In genomic region chr1:23743287-23744052, GRCh38 we compare ENCODE assay signal across 1 cellular context.
A peak's percentile ranks its signal among the peaks of the same experiment; 100 is the strongest.
TF ChIP-seq lines count a peak whose summit lies in the region.

A gene with protein sequence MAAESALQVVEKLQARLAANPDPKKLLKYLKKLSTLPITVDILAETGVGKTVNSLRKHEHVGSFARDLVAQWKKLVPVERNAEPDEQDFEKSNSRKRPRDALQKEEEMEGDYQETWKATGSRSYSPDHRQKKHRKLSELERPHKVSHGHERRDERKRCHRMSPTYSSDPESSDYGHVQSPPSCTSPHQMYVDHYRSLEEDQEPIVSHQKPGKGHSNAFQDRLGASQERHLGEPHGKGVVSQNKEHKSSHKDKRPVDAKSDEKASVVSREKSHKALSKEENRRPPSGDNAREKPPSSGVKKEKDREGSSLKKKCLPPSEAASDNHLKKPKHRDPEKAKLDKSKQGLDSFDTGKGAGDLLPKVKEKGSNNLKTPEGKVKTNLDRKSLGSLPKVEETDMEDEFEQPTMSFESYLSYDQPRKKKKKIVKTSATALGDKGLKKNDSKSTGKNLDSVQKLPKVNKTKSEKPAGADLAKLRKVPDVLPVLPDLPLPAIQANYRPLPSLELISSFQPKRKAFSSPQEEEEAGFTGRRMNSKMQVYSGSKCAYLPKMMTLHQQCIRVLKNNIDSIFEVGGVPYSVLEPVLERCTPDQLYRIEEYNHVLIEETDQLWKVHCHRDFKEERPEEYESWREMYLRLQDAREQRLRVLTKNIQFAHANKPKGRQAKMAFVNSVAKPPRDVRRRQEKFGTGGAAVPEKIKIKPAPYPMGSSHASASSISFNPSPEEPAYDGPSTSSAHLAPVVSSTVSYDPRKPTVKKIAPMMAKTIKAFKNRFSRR (plus strand): TSS chr1:23743471. CDS start chr1:23743504, 33 bp downstream.

TF ChIP-seq in HepG2, 621 proteins besides CTCF, POLR2A, EP300 and RAD21 (continued from another document and continues in another):
- TF ChIP-seq, protein P1, sequence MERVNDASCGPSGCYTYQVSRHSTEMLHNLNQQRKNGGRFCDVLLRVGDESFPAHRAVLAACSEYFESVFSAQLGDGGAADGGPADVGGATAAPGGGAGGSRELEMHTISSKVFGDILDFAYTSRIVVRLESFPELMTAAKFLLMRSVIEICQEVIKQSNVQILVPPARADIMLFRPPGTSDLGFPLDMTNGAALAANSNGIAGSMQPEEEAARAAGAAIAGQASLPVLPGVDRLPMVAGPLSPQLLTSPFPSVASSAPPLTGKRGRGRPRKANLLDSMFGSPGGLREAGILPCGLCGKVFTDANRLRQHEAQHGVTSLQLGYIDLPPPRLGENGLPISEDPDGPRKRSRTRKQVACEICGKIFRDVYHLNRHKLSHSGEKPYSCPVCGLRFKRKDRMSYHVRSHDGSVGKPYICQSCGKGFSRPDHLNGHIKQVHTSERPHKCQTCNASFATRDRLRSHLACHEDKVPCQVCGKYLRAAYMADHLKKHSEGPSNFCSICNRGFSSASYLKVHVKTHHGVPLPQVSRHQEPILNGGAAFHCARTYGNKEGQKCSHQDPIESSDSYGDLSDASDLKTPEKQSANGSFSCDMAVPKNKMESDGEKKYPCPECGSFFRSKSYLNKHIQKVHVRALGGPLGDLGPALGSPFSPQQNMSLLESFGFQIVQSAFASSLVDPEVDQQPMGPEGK (CRISPR knock-in tag; IDR thresholded peaks at IDR 0.05): peak; percentile 71
- TF ChIP-seq YEATS2 (CRISPR knock-in tag; IDR thresholded peaks at IDR 0.05; ENCODE audit: borderline replicate concordance) (peak; percentile 80; the same call in 1 of the 2 replicates), ZNF121 (CRISPR knock-in tag; IDR thresholded peaks at IDR 0.05) (no peak), GATAD2A (CRISPR knock-in tag; IDR thresholded peaks at IDR 0.05) (no peak), FOSL2 (CRISPR knock-in tag; IDR thresholded peaks at IDR 0.05) (0 out of 2 replicates have a peak, but pooled peaks have one; percentile 12), ZKSCAN8 (CRISPR knock-in tag; IDR thresholded peaks at IDR 0.05; ENCODE audit: borderline replicate concordance) (0 out of 2 replicates have a peak, but pooled peaks have one; percentile 39), MIER2 (CRISPR knock-in tag; IDR thresholded peaks at IDR 0.05) (0 out of 2 replicates have a peak, but pooled peaks have one; percentile 21), ZNF501 (CRISPR knock-in tag; IDR thresholded peaks at IDR 0.05) (peak; percentile 2; the same call in 1 of the 2 replicates), HCFC1 (IDR thresholded peaks at IDR 0.05; ENCODE audit: low read depth, low read length) (peak; percentile 18; the same call in 1 of the 2 replicates), HMG20B (CRISPR knock-in tag; conservative IDR thresholded peaks at IDR 0.05) (peak; percentile 42; the same call in 1 of the 2 replicates), RERE (CRISPR knock-in tag; IDR thresholded peaks at IDR 0.05; ENCODE audit: low read depth) (0 out of 2 replicates have a peak, but pooled peaks have one; percentile 33), FOXO1 (CRISPR knock-in tag; IDR thresholded peaks at IDR 0.05) (peak; percentile 68), TGIF2 (CRISPR knock-in tag; IDR thresholded peaks at IDR 0.05) (peak; percentile 43; the same call in 1 of the 2 replicates), ZSCAN21 (CRISPR knock-in tag; IDR thresholded peaks at IDR 0.05; ENCODE audit: borderline replicate concordance) (0 out of 2 replicates have a peak, but pooled peaks have one; percentile 66), SAFB2 (CRISPR knock-in tag; IDR thresholded peaks at IDR 0.05; ENCODE audit: borderline replicate concordance, low read depth) (0 out of 2 replicates have a peak, but pooled peaks have one; percentile 30), NR2F6 (IDR thresholded peaks at IDR 0.05) (no peak), NR2F6 (CRISPR knock-in tag; IDR thresholded peaks at IDR 0.05) (0 out of 2 replicates have a peak, but pooled peaks have one; percentile 24), AGO1 (IDR thresholded peaks at IDR 0.05; ENCODE audit: low read depth, low read length, poor library complexity, severe bottlenecking) (peak; percentile 79), ZNF431 (CRISPR knock-in tag; IDR thresholded peaks at IDR 0.05; ENCODE audit: borderline replicate concordance, low read depth) (peak; percentile 5; the same call in 1 of the 2 replicates), ELF3 (CRISPR knock-in tag; IDR thresholded peaks at IDR 0.05) (peak; percentile 70; the same call in 1 of the 2 replicates), SP2 (CRISPR knock-in tag; IDR thresholded peaks at IDR 0.05) (peak; percentile 49; the same call in 1 of the 2 replicates), SALL1 (CRISPR knock-in tag; IDR thresholded peaks at IDR 0.05) (peak; percentile 77), THAP9 (CRISPR knock-in tag; IDR thresholded peaks at IDR 0.05; ENCODE audit: borderline replicate concordance) (peak; percentile 61; the same call in 1 of the 2 replicates), ZFX (CRISPR knock-in tag; IDR thresholded peaks at IDR 0.05; ENCODE audit: low read depth) (peak; percentile 99), POLR2AphosphoS5 (IDR thresholded peaks at IDR 0.05; ENCODE audit: low read depth, low read length) (peak; percentile 84), SPEN (CRISPR knock-in tag; IDR thresholded peaks at IDR 0.05; ENCODE audit: low read depth) (peak; percentile 84), ZNF496 (CRISPR knock-in tag; IDR thresholded peaks at IDR 0.05; ENCODE audit: insufficient replicate concordance) (no peak), SP5 (CRISPR knock-in tag; IDR thresholded peaks at IDR 0.05; ENCODE audit: borderline replicate concordance, low read depth) (peak; percentile 81), RBM22 (optimal IDR thresholded peaks at IDR 0.05; ENCODE audit: low read length) (peak; percentile 37), ZNF776 (CRISPR knock-in tag; IDR thresholded peaks at IDR 0.05) (peak; percentile 93), ZNF670 (CRISPR knock-in tag; IDR thresholded peaks at IDR 0.05; ENCODE audit: borderline replicate concordance) (peak; percentile 42; the same call in 1 of the 2 replicates), MXI1 (IDR thresholded peaks at IDR 0.05; ENCODE audit: borderline replicate concordance, low read depth, low read length) (peak; percentile 49; the same call in 2 of the 3 replicates), ZKSCAN5 (CRISPR knock-in tag; IDR thresholded peaks at IDR 0.05) (0 out of 2 replicates have a peak, but pooled peaks have one; percentile 29), BORCS8-MEF2B (CRISPR knock-in tag; IDR thresholded peaks at IDR 0.05) (no peak; the same call in none of the 2 replicates), MTF2 (CRISPR knock-in tag; IDR thresholded peaks at IDR 0.05; ENCODE audit: borderline replicate concordance) (no peak)
- TF ChIP-seq, protein P2, sequence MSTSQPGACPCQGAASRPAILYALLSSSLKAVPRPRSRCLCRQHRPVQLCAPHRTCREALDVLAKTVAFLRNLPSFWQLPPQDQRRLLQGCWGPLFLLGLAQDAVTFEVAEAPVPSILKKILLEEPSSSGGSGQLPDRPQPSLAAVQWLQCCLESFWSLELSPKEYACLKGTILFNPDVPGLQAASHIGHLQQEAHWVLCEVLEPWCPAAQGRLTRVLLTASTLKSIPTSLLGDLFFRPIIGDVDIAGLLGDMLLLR (CRISPR knock-in tag; IDR thresholded peaks at IDR 0.05): peak; percentile 44
- TF ChIP-seq, protein P3, sequence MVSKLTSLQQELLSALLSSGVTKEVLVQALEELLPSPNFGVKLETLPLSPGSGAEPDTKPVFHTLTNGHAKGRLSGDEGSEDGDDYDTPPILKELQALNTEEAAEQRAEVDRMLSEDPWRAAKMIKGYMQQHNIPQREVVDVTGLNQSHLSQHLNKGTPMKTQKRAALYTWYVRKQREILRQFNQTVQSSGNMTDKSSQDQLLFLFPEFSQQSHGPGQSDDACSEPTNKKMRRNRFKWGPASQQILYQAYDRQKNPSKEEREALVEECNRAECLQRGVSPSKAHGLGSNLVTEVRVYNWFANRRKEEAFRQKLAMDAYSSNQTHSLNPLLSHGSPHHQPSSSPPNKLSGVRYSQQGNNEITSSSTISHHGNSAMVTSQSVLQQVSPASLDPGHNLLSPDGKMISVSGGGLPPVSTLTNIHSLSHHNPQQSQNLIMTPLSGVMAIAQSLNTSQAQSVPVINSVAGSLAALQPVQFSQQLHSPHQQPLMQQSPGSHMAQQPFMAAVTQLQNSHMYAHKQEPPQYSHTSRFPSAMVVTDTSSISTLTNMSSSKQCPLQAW (CRISPR knock-in tag; IDR thresholded peaks at IDR 0.05): no peak
- TF ChIP-seq, protein P4, sequence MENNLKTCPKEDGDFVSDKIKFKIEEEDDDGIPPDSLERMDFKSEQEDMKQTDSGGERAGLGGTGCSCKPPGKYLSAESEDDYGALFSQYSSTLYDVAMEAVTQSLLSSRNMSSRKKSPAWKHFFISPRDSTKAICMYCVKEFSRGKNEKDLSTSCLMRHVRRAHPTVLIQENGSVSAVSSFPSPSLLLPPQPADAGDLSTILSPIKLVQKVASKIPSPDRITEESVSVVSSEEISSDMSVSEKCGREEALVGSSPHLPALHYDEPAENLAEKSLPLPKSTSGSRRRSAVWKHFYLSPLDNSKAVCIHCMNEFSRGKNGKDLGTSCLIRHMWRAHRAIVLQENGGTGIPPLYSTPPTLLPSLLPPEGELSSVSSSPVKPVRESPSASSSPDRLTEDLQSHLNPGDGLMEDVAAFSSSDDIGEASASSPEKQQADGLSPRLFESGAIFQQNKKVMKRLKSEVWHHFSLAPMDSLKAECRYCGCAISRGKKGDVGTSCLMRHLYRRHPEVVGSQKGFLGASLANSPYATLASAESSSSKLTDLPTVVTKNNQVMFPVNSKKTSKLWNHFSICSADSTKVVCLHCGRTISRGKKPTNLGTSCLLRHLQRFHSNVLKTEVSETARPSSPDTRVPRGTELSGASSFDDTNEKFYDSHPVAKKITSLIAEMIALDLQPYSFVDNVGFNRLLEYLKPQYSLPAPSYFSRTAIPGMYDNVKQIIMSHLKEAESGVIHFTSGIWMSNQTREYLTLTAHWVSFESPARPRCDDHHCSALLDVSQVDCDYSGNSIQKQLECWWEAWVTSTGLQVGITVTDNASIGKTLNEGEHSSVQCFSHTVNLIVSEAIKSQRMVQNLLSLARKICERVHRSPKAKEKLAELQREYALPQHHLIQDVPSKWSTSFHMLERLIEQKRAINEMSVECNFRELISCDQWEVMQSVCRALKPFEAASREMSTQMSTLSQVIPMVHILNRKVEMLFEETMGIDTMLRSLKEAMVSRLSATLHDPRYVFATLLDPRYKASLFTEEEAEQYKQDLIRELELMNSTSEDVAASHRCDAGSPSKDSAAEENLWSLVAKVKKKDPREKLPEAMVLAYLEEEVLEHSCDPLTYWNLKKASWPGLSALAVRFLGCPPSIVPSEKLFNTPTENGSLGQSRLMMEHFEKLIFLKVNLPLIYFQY (CRISPR knock-in tag; IDR thresholded peaks at IDR 0.05; ENCODE audit: borderline replicate concordance): 0 out of 2 replicates have a peak, but pooled peaks have one; percentile 51
- TF ChIP-seq, protein P5, sequence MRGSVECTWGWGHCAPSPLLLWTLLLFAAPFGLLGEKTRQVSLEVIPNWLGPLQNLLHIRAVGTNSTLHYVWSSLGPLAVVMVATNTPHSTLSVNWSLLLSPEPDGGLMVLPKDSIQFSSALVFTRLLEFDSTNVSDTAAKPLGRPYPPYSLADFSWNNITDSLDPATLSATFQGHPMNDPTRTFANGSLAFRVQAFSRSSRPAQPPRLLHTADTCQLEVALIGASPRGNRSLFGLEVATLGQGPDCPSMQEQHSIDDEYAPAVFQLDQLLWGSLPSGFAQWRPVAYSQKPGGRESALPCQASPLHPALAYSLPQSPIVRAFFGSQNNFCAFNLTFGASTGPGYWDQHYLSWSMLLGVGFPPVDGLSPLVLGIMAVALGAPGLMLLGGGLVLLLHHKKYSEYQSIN (CRISPR knock-in tag; IDR thresholded peaks at IDR 0.05; ENCODE audit: borderline replicate concordance): no peak
